ENCODE assay signal across 16 cellular contexts in the genomic region with DNA sequence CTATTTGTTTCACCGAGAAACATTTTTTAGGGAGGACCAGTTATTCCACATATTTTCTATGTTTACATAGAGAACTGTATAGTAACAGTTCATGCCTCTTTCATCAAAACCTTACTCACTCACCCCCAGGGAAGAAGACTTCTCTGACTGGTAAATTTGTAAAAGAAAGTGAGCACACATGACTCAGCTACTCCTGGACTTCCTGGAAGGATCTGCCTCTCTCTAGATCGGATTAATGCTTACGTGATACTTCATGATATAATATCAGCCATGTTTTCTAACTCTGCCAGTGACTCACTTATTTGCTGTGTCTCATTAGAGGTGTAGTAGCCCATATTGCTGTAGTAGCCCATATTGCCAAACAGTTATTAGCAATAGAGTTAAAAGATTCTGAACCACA.
DNase-seq lines count a peak whose midpoint lies in the region; ATAC-seq, FAIRE-seq and TF ChIP-seq lines count a peak whose summit lies in the region.
"Had no signal": no experiment of that assay in that cellular context is flagged by ENCODE, and none has a peak within 500 bp of the region (broad histone marks: within the 10 kb centered on the region; RNA-seq: fewer than 3 reads in every experiment).

No MANE protein-coding gene starts in this region.

- H3K4me3 Mint-ChIP-seq in endodermal cell = no peak overlapping the region
- H3K4me3 Mint-ChIP-seq: activated B cell treated with CpG ODN at 0.5 μM for 24 hours; activated T-cell treated with anti-CD3 and anti-CD28 coated beads, Interleukin-2, amount 50 U/mL, for 72 hours; CD14-positive monocyte; central memory CD8-positive, alpha-beta T cell had no signal

- no peak overlapping the region for H3K9ac ChIP-seq in endodermal cell (ENCODE audit: extremely low read depth, low read length, poor library complexity, severe bottlenecking)

- no peak overlapping the region for H3K27ac ChIP-seq in endodermal cell (ENCODE audit: low read depth, low read length)
- H3K27ac ChIP-seq: gastrocnemius medialis had no signal

- H3K4me1 ChIP-seq in endodermal cell (ENCODE audit: control insufficient read depth, insufficient read depth, low read length) = no peaks in the 10 kb centered on the region
- H3K4me1 ChIP-seq: gastrocnemius medialis had no signal

- H3K9me3 ChIP-seq in endodermal cell (ENCODE audit: control insufficient read depth, low read length) = peaks cover 5% of the 10 kb centered on the region
- H3K9me3 ChIP-seq: gastrocnemius medialis had no signal

- no peaks in the 10 kb centered on the region for H3K36me3 ChIP-seq in endodermal cell (ENCODE audit: control insufficient read depth, insufficient read depth, low read length)
- H3K36me3 ChIP-seq: gastrocnemius medialis had no signal

- no peak for FAIRE-seq in frontal cortex (lab: Jason Lieb, UNC)

- H3K27me3 ChIP-seq in endodermal cell (ENCODE audit: control insufficient read depth, insufficient read depth, low read length, poor library complexity, severe bottlenecking) = no peaks in the 10 kb centered on the region
- H3K27me3 ChIP-seq: gastrocnemius medialis had no signal

- peaks cover 5% of the 10 kb centered on the region for H3K9me3 Mint-ChIP-seq in endodermal cell
- H3K9me3 Mint-ChIP-seq: activated B cell treated with CpG ODN at 0.5 μM for 24 hours; central memory CD8-positive, alpha-beta T cell had no signal

- no peaks in the 10 kb centered on the region for H3K4me1 Mint-ChIP-seq in endodermal cell
- H3K4me1 Mint-ChIP-seq: activated B cell treated with CpG ODN at 0.5 μM for 24 hours; CD14-positive monocyte; central memory CD8-positive, alpha-beta T cell had no signal

- 94 to 100% methylated on average over 2 of the region's 3 CpGs for WGBS in endodermal cell (ENCODE audit: insufficient coverage in 1 of 2, insufficient read length in 1 of 2), 2 experiments

- DNase-seq in EL (peak; percentile 12), RPMI7951 (ENCODE audit: low read depth) (peak; percentile 28), endodermal cell (no peak), non-pigmented ciliary epithelial cell (ENCODE audit: low read depth) (peak; percentile 57), frontal cortex (ENCODE audit: low spot score in 2 of 2) (no peak), occipital lobe (lab: John Stamatoyannopoulos, UW) (no peak)
- no peak for DNase-seq in activated CD4-positive, alpha-beta T cell treated with anti-CD3 and anti-CD28 coated beads for 4 hours
- DNase-seq: activated B cell treated with CpG ODN at 0.5 μM for 24 hours; activated T-cell treated with anti-CD3 and anti-CD28 coated beads, Interleukin-2, amount 50 U/mL, for 72 hours; gastrocnemius medialis; left cardiac atrium; NCI-H345; SHP77 treated with DMSO at 0.1 percent for 48 hours had no signal

- peak overlapping the region; percentile 41 for H3K27ac Mint-ChIP-seq in endodermal cell
- H3K27ac Mint-ChIP-seq: activated B cell treated with CpG ODN at 0.5 μM for 24 hours; activated T-cell treated with anti-CD3 and anti-CD28 coated beads, Interleukin-2, amount 50 U/mL, for 72 hours; CD14-positive monocyte had no signal

- H3K4me3 ChIP-seq in endodermal cell (ENCODE audit: low read length) = no peak overlapping the region
- H3K4me3 ChIP-seq: gastrocnemius medialis had no signal

- no peaks in the 10 kb centered on the region for H3K36me3 Mint-ChIP-seq in endodermal cell (ENCODE audit: low read depth)
- H3K36me3 Mint-ChIP-seq: CD14-positive monocyte had no signal

- ATAC-seq in GM18511 (IDR thresholded peaks at IDR 0.05; ENCODE audit: unreplicated experiment) = no peak
- ATAC-seq: activated T-cell treated with anti-CD3 and anti-CD28 coated beads, Interleukin-2, amount 50 U/mL, for 72 hours; gastrocnemius medialis; left cardiac atrium had no signal

- H3K27me3 Mint-ChIP-seq in endodermal cell (ENCODE audit: insufficient read depth) = no peaks in the 10 kb centered on the region
- H3K27me3 Mint-ChIP-seq: activated B cell treated with CpG ODN at 0.5 μM for 24 hours; central memory CD8-positive, alpha-beta T cell had no signal

- TF ChIP-seq CTCF in endodermal cell (conservative IDR thresholded peaks at IDR 0.05) = no peak

Comparison
In these comparisons a context has a peak if more than half of its experiments do, and no peak if none do; other contexts are left out.
1. DNase-seq: peak in EL (single experiment), RPMI7951 (single experiment) and non-pigmented ciliary epithelial cell (single experiment); none in endodermal cell (single experiment), frontal cortex (0 of 2), activated CD4-positive, alpha-beta T cell treated with anti-CD3 and anti-CD28 coated beads for 4 hours (0 of 2) and occipital lobe (single experiment).